2 cellular contexts compared by ENCODE assay signal in genomic region chr6:107624541-107624940, GRCh38.
A peak's percentile ranks its signal among the peaks of the same experiment; 100 is the strongest.
TF ChIP-seq lines count a peak whose summit lies in the region.

No MANE protein-coding gene starts in this region.

TF ChIP-seq in HCT116, 20 proteins besides CTCF, POLR2A, EP300 and RAD21:
- TF ChIP-seq EZH2 (IDR thresholded peaks at IDR 0.05), result no peak
- TF ChIP-seq FOSL1 (IDR thresholded peaks at IDR 0.05; ENCODE audit: low read depth), result 0 out of 2 replicates have a peak, but pooled peaks have one; percentile 20
TF ChIP-seq in HCT116: peak in this region for 1.

TF ChIP-seq in H1, 55 proteins besides CTCF, POLR2A, EP300 and RAD21:
- no peak for TF ChIP-seq MAX (IDR thresholded peaks at IDR 0.05)
- no peak for TF ChIP-seq CBX8 (IDR thresholded peaks at IDR 0.05; ENCODE audit: borderline replicate concordance, low read depth, low read length)
- no peak for TF ChIP-seq GABPA (IDR thresholded peaks at IDR 0.05; ENCODE audit: borderline replicate concordance, insufficient read depth, low read length)
- no peak for TF ChIP-seq E2F6 (IDR thresholded peaks at IDR 0.05)
- no peak for TF ChIP-seq NRF1 (IDR thresholded peaks at IDR 0.05; ENCODE audit: low read depth, low read length)
- TF ChIP-seq CEBPB (IDR thresholded peaks at IDR 0.05; ENCODE audit: low read depth, low read length), result no peak
- no peak for TF ChIP-seq JUND (IDR thresholded peaks at IDR 0.05; ENCODE audit: low read length)
- TF ChIP-seq KDM5A (IDR thresholded peaks at IDR 0.05; ENCODE audit: low read length), result no peak
